ENCODE assay signal across 1 cellular context in the genomic region with DNA sequence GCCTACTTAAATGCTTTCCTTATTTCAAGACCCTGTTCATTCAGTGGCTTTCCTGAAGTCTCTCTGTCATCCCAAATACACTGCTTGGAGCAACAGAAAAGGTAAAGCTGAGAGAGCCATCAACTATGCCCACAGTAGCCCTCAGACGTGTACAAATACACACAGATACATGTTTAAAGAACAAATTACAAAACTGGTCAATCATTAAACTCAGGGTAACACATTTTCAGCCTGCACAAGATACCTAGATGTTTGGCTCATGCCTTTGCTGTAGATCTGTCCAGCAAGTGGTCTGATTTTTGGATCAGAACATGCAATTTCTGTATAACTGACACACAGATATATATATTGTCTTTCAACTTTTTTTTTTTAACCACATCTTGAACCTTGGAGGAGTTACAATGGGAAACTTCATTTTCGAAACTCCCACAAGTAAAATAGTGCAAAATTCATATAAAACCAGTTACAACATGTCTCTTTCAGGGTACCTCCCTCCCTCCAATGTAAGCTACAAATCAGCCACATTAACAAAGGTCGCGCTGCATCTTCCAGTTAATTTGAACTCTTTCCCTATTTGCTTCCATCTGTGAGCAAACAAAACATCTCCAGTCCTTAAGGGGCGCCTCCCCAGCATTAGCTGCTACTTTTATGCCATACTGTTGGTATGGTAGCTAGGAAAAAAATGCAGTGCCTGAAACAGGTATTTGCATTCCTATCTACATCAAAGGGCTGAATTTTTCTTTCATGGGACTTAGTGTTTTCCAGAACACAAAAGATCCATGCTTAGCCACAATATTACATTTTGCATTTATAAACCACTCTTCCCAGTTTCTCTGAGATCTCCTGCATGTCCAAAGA.
TF ChIP-seq lines count a peak whose summit lies in the region.

No MANE protein-coding gene starts in this region.

TF ChIP-seq in HepG2, 621 proteins besides CTCF, POLR2A, EP300 and RAD21 (continued from another document):
- TF ChIP-seq, protein P1, sequence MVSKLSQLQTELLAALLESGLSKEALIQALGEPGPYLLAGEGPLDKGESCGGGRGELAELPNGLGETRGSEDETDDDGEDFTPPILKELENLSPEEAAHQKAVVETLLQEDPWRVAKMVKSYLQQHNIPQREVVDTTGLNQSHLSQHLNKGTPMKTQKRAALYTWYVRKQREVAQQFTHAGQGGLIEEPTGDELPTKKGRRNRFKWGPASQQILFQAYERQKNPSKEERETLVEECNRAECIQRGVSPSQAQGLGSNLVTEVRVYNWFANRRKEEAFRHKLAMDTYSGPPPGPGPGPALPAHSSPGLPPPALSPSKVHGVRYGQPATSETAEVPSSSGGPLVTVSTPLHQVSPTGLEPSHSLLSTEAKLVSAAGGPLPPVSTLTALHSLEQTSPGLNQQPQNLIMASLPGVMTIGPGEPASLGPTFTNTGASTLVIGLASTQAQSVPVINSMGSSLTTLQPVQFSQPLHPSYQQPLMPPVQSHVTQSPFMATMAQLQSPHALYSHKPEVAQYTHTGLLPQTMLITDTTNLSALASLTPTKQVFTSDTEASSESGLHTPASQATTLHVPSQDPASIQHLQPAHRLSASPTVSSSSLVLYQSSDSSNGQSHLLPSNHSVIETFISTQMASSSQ (IDR thresholded peaks at IDR 0.05; ENCODE audit: low read depth), result no peak
- TF ChIP-seq, protein P1 (CRISPR knock-in tag; IDR thresholded peaks at IDR 0.05; ENCODE audit: borderline replicate concordance), result no peak
TF ChIP-seq in HepG2: peak in this region for 0.
